1 cellular context compared by ENCODE assay signal in genomic region chr1:16208270-16208987, GRCh38.
TF ChIP-seq lines count a peak whose summit lies in the region.

No MANE protein-coding gene starts in this region.

TF ChIP-seq in K562, 482 proteins besides CTCF, POLR2A, EP300 and RAD21 (continued from another document and continues in another):
- TF ChIP-seq GMEB1 (CRISPR knock-in tag; IDR thresholded peaks at IDR 0.05) = no peak
- TF ChIP-seq NUFIP1 (IDR thresholded peaks at IDR 0.05; ENCODE audit: partially characterized antibody) = no peak
- TF ChIP-seq GATAD2B (IDR thresholded peaks at IDR 0.05; ENCODE audit: borderline replicate concordance) = no peak
- TF ChIP-seq CREB3 (tag; conservative IDR thresholded peaks at IDR 0.05; ENCODE audit: low read depth) = no peak
- TF ChIP-seq KDM4B (IDR thresholded peaks at IDR 0.05; ENCODE audit: borderline replicate concordance in 2 of 2, low read depth in 1 of 2) = no peak
- TF ChIP-seq ZNF436 (CRISPR knock-in tag; IDR thresholded peaks at IDR 0.05) = no peak
- TF ChIP-seq ZNF592 (IDR thresholded peaks at IDR 0.05) = peak; percentile 79; the same call in 1 of the 2 replicates
- TF ChIP-seq FOXK2 (conservative IDR thresholded peaks at IDR 0.05 in 1 of 2, IDR thresholded peaks at IDR 0.05 in 1 of 2; ENCODE audit: low read depth in 2 of 2) = no peak
- no peak for TF ChIP-seq TCF7 (IDR thresholded peaks at IDR 0.05; ENCODE audit: borderline replicate concordance)
- no peak for TF ChIP-seq ZNF212 (CRISPR knock-in tag; IDR thresholded peaks at IDR 0.05)
- TF ChIP-seq ARID1B (IDR thresholded peaks at IDR 0.05) = peak; percentile 65; the same call in 1 of the 2 replicates
- peak; percentile 52; the same call in 1 of the 2 replicates for TF ChIP-seq SMARCA4 (IDR thresholded peaks at IDR 0.05)
- TF ChIP-seq MAX (CRISPR knock-in tag; IDR thresholded peaks at IDR 0.05) = peak; percentile 40
- TF ChIP-seq ZNF224 (CRISPR knock-in tag; IDR thresholded peaks at IDR 0.05) = no peak
- TF ChIP-seq TEAD1 (CRISPR knock-in tag; IDR thresholded peaks at IDR 0.05) = no peak
- TF ChIP-seq YBX1 (IDR thresholded peaks at IDR 0.05) = no peak
- TF ChIP-seq KDM2B (CRISPR knock-in tag; IDR thresholded peaks at IDR 0.05) = no peak
- no peak for TF ChIP-seq ZNF707 (CRISPR knock-in tag; conservative IDR thresholded peaks at IDR 0.05)
- no peak for TF ChIP-seq HBP1 (CRISPR knock-in tag; IDR thresholded peaks at IDR 0.05)
- TF ChIP-seq GATA2 (CRISPR knock-in tag; IDR thresholded peaks at IDR 0.05) = no peak
- no peak for TF ChIP-seq LCOR (CRISPR knock-in tag; IDR thresholded peaks at IDR 0.05)
- no peak for TF ChIP-seq ELK3 (CRISPR knock-in tag; IDR thresholded peaks at IDR 0.05)
- TF ChIP-seq NR4A1 (CRISPR knock-in tag; IDR thresholded peaks at IDR 0.05) = no peak
- TF ChIP-seq NR4A1 (tag; IDR thresholded peaks at IDR 0.05) = no peak
- TF ChIP-seq FOXP4 (CRISPR knock-in tag; IDR thresholded peaks at IDR 0.05; ENCODE audit: borderline replicate concordance) = no peak
- no peak for TF ChIP-seq MAFF (IDR thresholded peaks at IDR 0.05; ENCODE audit: low read length)
- no peak for TF ChIP-seq SAFB (IDR thresholded peaks at IDR 0.05; ENCODE audit: borderline replicate concordance, low read depth, low read length)
- TF ChIP-seq MTA2 (IDR thresholded peaks at IDR 0.05; ENCODE audit: low read depth) = 0 out of 2 replicates have a peak, but pooled peaks have one; percentile 22
- no peak for TF ChIP-seq POLR3A (IDR thresholded peaks at IDR 0.05; ENCODE audit: borderline replicate concordance, extremely low read depth, insufficient read depth, insufficient read length)
- TF ChIP-seq FOS (IDR thresholded peaks at IDR 0.05; ENCODE audit: extremely low read depth, insufficient read length) = no peak
- no peak for TF ChIP-seq NCOR1 (IDR thresholded peaks at IDR 0.05)
- no peak for TF ChIP-seq MECOM (CRISPR knock-in tag; IDR thresholded peaks at IDR 0.05)
- 0 out of 2 replicates have a peak, but pooled peaks have one; percentile 35 for TF ChIP-seq GATAD2A (IDR thresholded peaks at IDR 0.05)
- no peak for TF ChIP-seq ATF1 (CRISPR knock-in tag; IDR thresholded peaks at IDR 0.05)
- TF ChIP-seq ATF1 (tag; IDR thresholded peaks at IDR 0.05) = no peak
- no peak for TF ChIP-seq HNRNPK (IDR thresholded peaks at IDR 0.05; ENCODE audit: low read depth, low read length, poor library complexity, severe bottlenecking)
- no peak for TF ChIP-seq RB1 (IDR thresholded peaks at IDR 0.05; ENCODE audit: low read depth)
- TF ChIP-seq ZKSCAN1 (IDR thresholded peaks at IDR 0.05; ENCODE audit: low read depth, low read length) = no peak
- TF ChIP-seq RNF219 (CRISPR knock-in tag; IDR thresholded peaks at IDR 0.05) = no peak
- no peak for TF ChIP-seq U2AF1 (optimal IDR thresholded peaks at IDR 0.05; ENCODE audit: low read depth, low read length)
- TF ChIP-seq ZSCAN32 (CRISPR knock-in tag; IDR thresholded peaks at IDR 0.05) = no peak
- no peak for TF ChIP-seq KLF16 (IDR thresholded peaks at IDR 0.05)
- no peak for TF ChIP-seq BRCA1 (IDR thresholded peaks at IDR 0.05)
- no peak for TF ChIP-seq BRCA1 (CRISPR knock-in tag; IDR thresholded peaks at IDR 0.05)
- TF ChIP-seq HMBOX1 (IDR thresholded peaks at IDR 0.05) = peak; percentile 61; the same call in 1 of the 2 replicates
- TF ChIP-seq SNIP1 (IDR thresholded peaks at IDR 0.05; ENCODE audit: low read depth) = no peak
- no peak for TF ChIP-seq BRD9 (IDR thresholded peaks at IDR 0.05; ENCODE audit: low read depth, partially characterized antibody)
- no peak for TF ChIP-seq ZNF778 (CRISPR knock-in tag; IDR thresholded peaks at IDR 0.05)
- no peak for TF ChIP-seq MYBL2 (IDR thresholded peaks at IDR 0.05; ENCODE audit: low read depth)
- TF ChIP-seq MYBL2 (CRISPR knock-in tag; IDR thresholded peaks at IDR 0.05; ENCODE audit: borderline replicate concordance) = no peak
- no peak for TF ChIP-seq NEUROD1 (IDR thresholded peaks at IDR 0.05; ENCODE audit: borderline replicate concordance, low read depth, low read length, partially characterized antibody)
- TF ChIP-seq FUS (optimal IDR thresholded peaks at IDR 0.05; ENCODE audit: low read depth, low read length) = no peak
- TF ChIP-seq ZBTB7A (IDR thresholded peaks at IDR 0.05; ENCODE audit: borderline replicate concordance, control insufficient read depth, low read depth, low read length) = peak; percentile 15
- no peak for TF ChIP-seq MEIS2 (IDR thresholded peaks at IDR 0.05; ENCODE audit: partially characterized antibody)
- no peak for TF ChIP-seq ZNF507 (tag; conservative IDR thresholded peaks at IDR 0.05)
